In genomic region chr19:8466018-8466417, GRCh38 we compare ENCODE assay signal across 15 cellular contexts.
"Had no signal": no experiment of that assay in that cellular context is flagged by ENCODE, and none has a peak within 500 bp of the region (broad histone marks: within the 10 kb centered on the region; RNA-seq: fewer than 3 reads in every experiment).

No MANE protein-coding gene starts in this region.

- H3K4me3 ChIP-seq: neural progenitor cell, psoas muscle, thoracic aorta, upper lobe of left lung had no signal

- H3K4me1 ChIP-seq: neural progenitor cell had no signal

- H3K27me3 ChIP-seq: neural progenitor cell, upper lobe of left lung had no signal

- H3K9ac ChIP-seq: neural progenitor cell had no signal

- ATAC-seq: activated CD4-positive, CD25-positive, alpha-beta regulatory T cell treated with anti-CD3 and anti-CD28 coated beads, Interleukin-2, amount 50 U/mL, for 24 hours; naive thymus-derived CD4-positive, alpha-beta T cell; psoas muscle; right cardiac atrium had no signal

- DNase-seq: activated CD4-positive, alpha-beta T cell treated with anti-CD3 and anti-CD28 coated beads, Interleukin-2, amount 50 U/mL, for 1 hour; activated CD8-positive, alpha-beta memory T cell treated with anti-CD3 and anti-CD28 coated beads for 24 hours; activated CD8-positive, alpha-beta memory T cell treated with anti-CD3 and anti-CD28 coated beads, Interleukin-2, amount 50 U/mL, for 48 hours; activated gamma-delta T cell treated with Interleukin-2 at 50 U/mL for 16 hours; activated naive CD8-positive, alpha-beta T cell treated with anti-CD3 and anti-CD28 coated beads for 36 hours; caudate nucleus; erythroblast; mesendoderm; naive thymus-derived CD4-positive, alpha-beta T cell; psoas muscle; right cardiac atrium; upper lobe of left lung had no signal

- H3K27ac ChIP-seq: neural progenitor cell, psoas muscle, thoracic aorta, upper lobe of left lung had no signal

- H3K9me3 ChIP-seq: psoas muscle, thoracic aorta, upper lobe of left lung had no signal
